Comparison of ENCODE assay signal across 18 cellular contexts in the genomic region with DNA sequence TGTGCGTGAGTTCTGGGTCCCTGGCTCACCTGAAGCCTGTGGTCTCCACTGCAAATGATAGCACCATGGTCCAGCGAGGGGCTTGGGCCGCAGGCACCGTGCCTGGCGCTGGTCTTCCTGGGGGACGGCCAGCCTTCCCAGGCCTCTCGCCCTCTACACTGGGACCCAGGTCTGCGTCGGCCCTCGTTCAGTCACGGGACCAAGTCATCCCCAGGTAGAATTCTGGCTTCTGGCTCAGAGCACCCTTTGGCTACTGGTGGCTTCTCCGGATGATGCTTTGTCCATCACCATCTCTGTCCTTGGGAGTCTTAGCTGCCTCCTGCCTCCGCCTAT.
"Had no signal": no experiment of that assay in that cellular context is flagged by ENCODE, and none has a peak within 500 bp of the region (broad histone marks: within the 10 kb centered on the region; RNA-seq: fewer than 3 reads in every experiment).

No MANE protein-coding gene starts in this region.

- H3K9me3 ChIP-seq: ovary, right atrium auricular region, tibial nerve, uterus had no signal

- H3K27me3 ChIP-seq: ovary, right atrium auricular region, tibial nerve, uterus had no signal

- ATAC-seq: left cardiac atrium; left lobe of liver; naive thymus-derived CD4-positive, alpha-beta T cell; natural killer cell treated with Interleukin-12 subunit alpha and Interleukin-12 subunit beta and Interleukin-15 and Interleukin-18, amount 100 ng/mL, for 72 hours; sciatic nerve; stimulated activated effector memory CD8-positive, alpha-beta T cell treated with anti-CD3 and anti-CD28 coated beads, Interleukin-12 subunit alpha, Interleukin-12 subunit beta, amount 100 ng/mL, for 72 hours had no signal

- H3K4me1 ChIP-seq: uterus had no signal

- DNase-seq: hippocampal formation; kidney glomerular epithelial cell; left cardiac atrium; mesendoderm; naive thymus-derived CD4-positive, alpha-beta T cell; ovary; stimulated activated CD4-positive, alpha-beta T cell treated with anti-CD3 and anti-CD28 coated beads, Interleukin-4, amount 100 ng/mL, for 24 hours; stimulated activated naive CD4-positive, alpha-beta T cell; substantia nigra; uterus had no signal

- H3K27ac ChIP-seq: ovary, right atrium auricular region, tibial nerve, uterus had no signal

- H3K36me3 ChIP-seq: ovary, uterus had no signal

- H3K4me3 ChIP-seq: lung, ovary, right atrium auricular region, skin epidermis, tibial nerve, uterus had no signal
